ENCODE assay signal across 14 cellular contexts in the genomic region with DNA sequence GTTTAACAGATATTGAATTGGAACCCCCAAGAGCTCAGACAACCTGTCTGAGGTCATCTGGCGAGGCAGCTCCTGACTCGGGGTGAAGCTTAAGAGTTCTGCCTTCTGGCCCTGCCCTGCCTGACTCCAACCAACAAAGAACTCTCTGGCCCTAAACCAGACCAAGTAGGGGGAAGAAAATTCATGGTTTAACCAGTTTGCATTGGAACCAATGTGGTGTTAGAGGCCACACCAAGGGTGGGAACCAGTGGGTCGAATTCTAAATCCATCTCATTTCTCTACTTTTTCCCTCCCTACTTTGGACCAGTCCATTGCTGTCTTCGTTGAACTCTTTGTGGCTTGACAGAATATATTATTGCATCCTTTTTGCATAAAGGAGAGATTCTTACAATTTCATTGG. TPM values are rescaled to one million over a fixed set of nuclear protein-coding genes. Genes with fewer than 3 reads are reported as not detected.
DNase-seq lines count a peak whose midpoint lies in the region; ATAC-seq and TF ChIP-seq lines count a peak whose summit lies in the region.
"Had no signal": no experiment of that assay in that cellular context is flagged by ENCODE, and none has a peak within 500 bp of the region (broad histone marks: within the 10 kb centered on the region; RNA-seq: fewer than 3 reads in every experiment).

No MANE protein-coding gene starts in this region.

- H3K27ac ChIP-seq in breast epithelium (peak overlapping the region; percentile 90 to 91), suprapubic skin (peak overlapping the region; percentile 80)
- H3K27ac ChIP-seq: 22Rv1 had no signal

- POLR2A ChIA-PET in MCF 10A (lab: Yijun Ruan, JAX), result interaction anchor here (0.8 to 6.6 kb wide), 6 partner anchors 11 to 64 kb away, joined by 3 to 117 read pairs (median 4); a partner anchor contains a TSS
- POLR2A ChIA-PET in WTC11 (lab: Charles Lee), result no interaction called here

- 91% methylated on average over 4 of the region's 4 CpGs for WGBS in suprapubic skin

- BruUV-seq in MCF 10A (replicated peaks; lab: Mats Ljungman, UMichigan), result no TSS peak

- H3K27ac Mint-ChIP-seq in MCF 10A (ENCODE audit: low read depth, unreplicated experiment) (no peak overlapping the region), mesothelial cell of epicardium (peak overlapping the region; percentile 10), WTC11 (no peak overlapping the region)
- no peak overlapping the region for H3K27ac Mint-ChIP-seq in activated naive CD8-positive, alpha-beta T cell treated with anti-CD3 and anti-CD28 coated beads, Interleukin-2, amount 50 U/mL, for 24 hours
- H3K27ac Mint-ChIP-seq: CD14-positive monocyte; CD8-positive, alpha-beta T cell had no signal

- CTCF ChIA-PET in MCF 10A (lab: Yijun Ruan, JAX) (interaction anchor here (0.7 to 5.8 kb wide), 5 partner anchors 9 to 513 kb away, joined by 3 to 65 read pairs (median 3); no protein-coding TSS in a partner anchor), WTC11 (lab: Charles Lee) (no interaction called here)

- H3K4me3 Mint-ChIP-seq in MCF 10A (ENCODE audit: unreplicated experiment) (no peak overlapping the region), mesothelial cell of epicardium (no peak overlapping the region), WTC11 (no peak overlapping the region)
- H3K4me3 Mint-ChIP-seq in activated naive CD8-positive, alpha-beta T cell treated with anti-CD3 and anti-CD28 coated beads, Interleukin-2, amount 50 U/mL, for 24 hours, result no peak overlapping the region
- H3K4me3 Mint-ChIP-seq: CD14-positive monocyte; CD8-positive, alpha-beta T cell had no signal

- TF ChIP-seq POLR2A in breast epithelium (IDR thresholded peaks at IDR 0.05) (no peak), suprapubic skin (IDR thresholded peaks at IDR 0.05) (no peak)

- H3K9me3 ChIP-seq in breast epithelium (no peaks in the 10 kb centered on the region), suprapubic skin (no peaks in the 10 kb centered on the region)
- H3K9me3 ChIP-seq: HAP-1 had no signal

- H3K27me3 ChIP-seq in breast epithelium, result no peaks in the 10 kb centered on the region
- no peaks in the 10 kb centered on the region for H3K27me3 ChIP-seq in suprapubic skin

- TF ChIP-seq CTCF in breast epithelium (IDR thresholded peaks at IDR 0.05) (no peak), MCF 10A (IDR thresholded peaks at IDR 0.05; ENCODE audit: unreplicated experiment) (no peak), mesothelial cell of epicardium (IDR thresholded peaks at IDR 0.05; ENCODE audit: unreplicated experiment) (no peak), suprapubic skin (IDR thresholded peaks at IDR 0.05) (no peak), WTC11 (IDR thresholded peaks at IDR 0.05) (no peak)

- intact Hi-C loops in breast epithelium (cut with DNase I; ENCODE audit: low total_unique reads) (no loop called here), MCF 10A (cut with micrococcal nuclease) (no loop called here)

- H3K4me3 ChIP-seq in breast epithelium (no peak overlapping the region), suprapubic skin (no peak overlapping the region)
- H3K4me3 ChIP-seq: HAP-1 had no signal

- H3K9me3 Mint-ChIP-seq in MCF 10A (ENCODE audit: unreplicated experiment), result no peaks in the 10 kb centered on the region
- H3K9me3 Mint-ChIP-seq in mesothelial cell of epicardium, result no peaks in the 10 kb centered on the region
- H3K9me3 Mint-ChIP-seq in activated naive CD8-positive, alpha-beta T cell treated with anti-CD3 and anti-CD28 coated beads, Interleukin-2, amount 50 U/mL, for 24 hours, result no peaks in the 10 kb centered on the region
- H3K9me3 Mint-ChIP-seq in WTC11, result 0 out of 2 replicates have a peak, but pooled peaks cover 5% of the 10 kb centered on the region
- H3K9me3 Mint-ChIP-seq: CD14-positive monocyte; CD8-positive, alpha-beta T cell had no signal

- H3K27me3 Mint-ChIP-seq in MCF 10A (ENCODE audit: insufficient read depth, unreplicated experiment), result no peaks in the 10 kb centered on the region
- no peaks in the 10 kb centered on the region for H3K27me3 Mint-ChIP-seq in mesothelial cell of epicardium (ENCODE audit: low read depth)
- H3K27me3 Mint-ChIP-seq in activated naive CD8-positive, alpha-beta T cell treated with anti-CD3 and anti-CD28 coated beads, Interleukin-2, amount 50 U/mL, for 24 hours, result no peaks in the 10 kb centered on the region
- no peaks in the 10 kb centered on the region for H3K27me3 Mint-ChIP-seq in WTC11 (ENCODE audit: low read depth)

- no peak for ATAC-seq in HG02759 (IDR thresholded peaks at IDR 0.05; ENCODE audit: unreplicated experiment)
- no peak for ATAC-seq in activated naive CD8-positive, alpha-beta T cell treated with anti-CD3 and anti-CD28 coated beads, Interleukin-2, amount 50 U/mL, for 24 hours
- no peak for ATAC-seq in WTC11
- ATAC-seq: CD8-positive, alpha-beta T cell had no signal

- H3K4me1 Mint-ChIP-seq in MCF 10A (ENCODE audit: insufficient read depth, unreplicated experiment), result peaks cover 41% of the 10 kb centered on the region
- peaks cover 46% of the 10 kb centered on the region for H3K4me1 Mint-ChIP-seq in mesothelial cell of epicardium
- no peaks in the 10 kb centered on the region for H3K4me1 Mint-ChIP-seq in activated naive CD8-positive, alpha-beta T cell treated with anti-CD3 and anti-CD28 coated beads, Interleukin-2, amount 50 U/mL, for 24 hours
- peaks cover 15% of the 10 kb centered on the region for H3K4me1 Mint-ChIP-seq in WTC11
- H3K4me1 Mint-ChIP-seq: CD14-positive monocyte had no signal

- H3K4me1 ChIP-seq in breast epithelium (peaks cover 0 to 8% of the 10 kb centered on the region in 2 donors), suprapubic skin (peaks cover 35% of the 10 kb centered on the region)

- H3K36me3 Mint-ChIP-seq in MCF 10A (ENCODE audit: insufficient read depth, unreplicated experiment) (no peaks in the 10 kb centered on the region), mesothelial cell of epicardium (no peaks in the 10 kb centered on the region), WTC11 (no peaks in the 10 kb centered on the region)
- H3K36me3 Mint-ChIP-seq in activated naive CD8-positive, alpha-beta T cell treated with anti-CD3 and anti-CD28 coated beads, Interleukin-2, amount 50 U/mL, for 24 hours (ENCODE audit: low read depth), result no peaks in the 10 kb centered on the region
- H3K36me3 Mint-ChIP-seq: CD14-positive monocyte; CD8-positive, alpha-beta T cell had no signal

- DNase-seq in breast epithelium (ENCODE audit: low spot score in 2 of 2), result no peak
- DNase-seq in MCF 10A (ENCODE audit: unreplicated experiment), result no peak
- DNase-seq in mesothelial cell of epicardium (ENCODE audit: low spot score in 2 of 2, unreplicated experiment in 2 of 2), result no peak
- no peak for DNase-seq in suprapubic skin (ENCODE audit: low spot score in 2 of 2)
- no peak for DNase-seq in activated naive CD8-positive, alpha-beta T cell treated with anti-CD3 and anti-CD28 coated beads, Interleukin-2, amount 50 U/mL, for 24 hours
- DNase-seq in WTC11 (ENCODE audit: low spot score), result no peak
- DNase-seq: CD8-positive, alpha-beta T cell; COR-L47; DND-41; GF-D8 had no signal

- TF ChIP-seq EP300 in suprapubic skin (IDR thresholded peaks at IDR 0.05), result no peak

- H3K36me3 ChIP-seq in breast epithelium (no peaks in the 10 kb centered on the region), suprapubic skin (no peaks in the 10 kb centered on the region)
- H3K36me3 ChIP-seq: HAP-1 had no signal

TF ChIP-seq in WTC11, 78 proteins besides CTCF, POLR2A, EP300 and RAD21:
- TF ChIP-seq ATF1 (CRISPR knock-in tag; IDR thresholded peaks at IDR 0.05) (no peak), EMX1 (CRISPR knock-in tag; IDR thresholded peaks at IDR 0.05) (no peak), IRF2 (CRISPR knock-in tag; IDR thresholded peaks at IDR 0.05; ENCODE audit: borderline replicate concordance, low read depth) (no peak), FOXK1 (CRISPR knock-in tag; IDR thresholded peaks at IDR 0.05) (no peak), FOXJ3 (CRISPR knock-in tag; IDR thresholded peaks at IDR 0.05; ENCODE audit: borderline replicate concordance) (no peak), ETV6 (CRISPR knock-in tag; IDR thresholded peaks at IDR 0.05) (no peak), SMAD4 (CRISPR knock-in tag; IDR thresholded peaks at IDR 0.05) (no peak), GTF2I (CRISPR knock-in tag; conservative IDR thresholded peaks at IDR 0.05) (no peak)
- TF ChIP-seq, protein P1, sequence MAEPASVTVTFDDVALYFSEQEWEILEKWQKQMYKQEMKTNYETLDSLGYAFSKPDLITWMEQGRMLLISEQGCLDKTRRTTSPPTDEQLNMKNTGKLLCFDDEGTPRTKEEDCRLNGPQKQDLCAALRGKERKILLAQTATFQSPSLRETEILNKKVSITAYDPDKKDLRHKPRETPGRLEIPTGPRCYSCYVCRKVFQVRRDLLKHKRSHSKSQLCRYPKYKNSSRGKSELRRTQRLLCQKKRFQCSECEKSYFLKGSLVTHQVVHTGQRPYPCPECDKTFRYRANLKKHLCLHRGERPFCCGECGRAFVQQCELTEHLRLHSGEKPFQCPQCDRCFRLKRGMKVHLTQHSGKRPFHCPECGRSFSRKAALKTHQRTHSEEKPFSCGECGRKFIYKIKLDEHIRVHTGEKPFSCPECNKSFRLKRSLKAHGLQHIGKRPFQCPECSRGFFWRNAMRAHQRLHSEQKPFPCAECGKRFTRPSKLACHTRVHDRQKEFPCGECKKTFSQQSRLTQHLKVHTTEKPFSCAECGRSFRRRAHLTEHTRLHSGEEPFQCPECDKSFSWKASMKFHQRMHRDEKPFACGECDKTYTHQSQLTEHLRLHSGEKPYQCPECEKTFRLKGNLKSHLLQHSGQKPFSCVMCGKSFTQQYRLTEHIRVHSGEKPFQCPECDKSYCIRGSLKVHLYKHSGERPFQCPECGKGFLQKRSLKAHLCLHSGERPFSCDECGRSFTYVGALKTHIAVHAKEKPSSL (CRISPR knock-in tag; conservative IDR thresholded peaks at IDR 0.05), result no peak
- TF ChIP-seq, protein P2, sequence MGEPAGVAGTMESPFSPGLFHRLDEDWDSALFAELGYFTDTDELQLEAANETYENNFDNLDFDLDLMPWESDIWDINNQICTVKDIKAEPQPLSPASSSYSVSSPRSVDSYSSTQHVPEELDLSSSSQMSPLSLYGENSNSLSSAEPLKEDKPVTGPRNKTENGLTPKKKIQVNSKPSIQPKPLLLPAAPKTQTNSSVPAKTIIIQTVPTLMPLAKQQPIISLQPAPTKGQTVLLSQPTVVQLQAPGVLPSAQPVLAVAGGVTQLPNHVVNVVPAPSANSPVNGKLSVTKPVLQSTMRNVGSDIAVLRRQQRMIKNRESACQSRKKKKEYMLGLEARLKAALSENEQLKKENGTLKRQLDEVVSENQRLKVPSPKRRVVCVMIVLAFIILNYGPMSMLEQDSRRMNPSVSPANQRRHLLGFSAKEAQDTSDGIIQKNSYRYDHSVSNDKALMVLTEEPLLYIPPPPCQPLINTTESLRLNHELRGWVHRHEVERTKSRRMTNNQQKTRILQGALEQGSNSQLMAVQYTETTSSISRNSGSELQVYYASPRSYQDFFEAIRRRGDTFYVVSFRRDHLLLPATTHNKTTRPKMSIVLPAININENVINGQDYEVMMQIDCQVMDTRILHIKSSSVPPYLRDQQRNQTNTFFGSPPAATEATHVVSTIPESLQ (CRISPR knock-in tag; IDR thresholded peaks at IDR 0.05), result no peak

RNA-seq across cellular contexts. Expression of a gene that starts 30.4 kb away (rescaled TPM):
- total RNA-seq in breast epithelium (not detected), MCF 10A (2022) (not detected in 2 replicates), mesothelial cell of epicardium (not detected in 3 replicates), suprapubic skin (not detected), WTC11 (2021) (0.21 to 0.28 TPM in 2 of 3 replicates, not detected in the other)
- total RNA-seq: CD8-positive, alpha-beta T cell had no signal
